In the genomic region with DNA sequence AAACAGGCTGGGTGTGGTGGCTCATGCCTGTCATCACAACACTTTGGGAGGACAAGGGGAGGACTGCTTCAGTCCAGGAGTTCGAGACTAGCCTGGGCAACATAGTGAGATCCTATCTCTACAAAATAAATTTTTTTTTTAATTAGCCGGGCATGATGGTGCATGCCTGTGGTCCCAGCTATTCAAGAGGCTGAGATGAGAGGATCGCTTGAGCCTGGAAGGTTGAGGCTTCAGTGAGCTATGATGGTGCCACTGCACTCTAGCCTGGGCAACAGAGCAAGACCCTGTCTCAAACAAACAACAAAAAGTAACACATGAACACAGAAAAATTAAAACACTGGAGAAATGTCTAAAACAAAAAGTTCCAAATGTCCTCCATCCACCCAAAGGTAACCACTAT, we compare ENCODE assay signal across 19 cellular contexts. TPM values are rescaled to one million over a fixed set of nuclear protein-coding genes. Genes with fewer than 3 reads are reported as not detected.
DNase-seq lines count a peak whose midpoint lies in the region; ATAC-seq and TF ChIP-seq lines count a peak whose summit lies in the region.
"Had no signal": no experiment of that assay in that cellular context is flagged by ENCODE, and none has a peak within 500 bp of the region (broad histone marks: within the 10 kb centered on the region; RNA-seq: fewer than 3 reads in every experiment).

No MANE protein-coding gene starts in this region.

- peaks cover 100% of the 10 kb centered on the region for H4K20me1 ChIP-seq in BLaER1
- H4K20me1 ChIP-seq in SU-DHL-6 (ENCODE audit: low read depth, low read length) = peaks cover 18% of the 10 kb centered on the region; the same call in 1 of the 2 replicates
- H4K20me1 ChIP-seq in hepatocyte (ENCODE audit: insufficient read depth, poor library complexity, severe bottlenecking) = no peaks in the 10 kb centered on the region

- DNase-seq in GM12865 (ENCODE audit: low read depth) = no peak
- no peak for DNase-seq in memory B cell (ENCODE audit: low spot score in 2 of 2)
- no peak for DNase-seq in NCI-H1694 treated with DMSO at 0.1 percent for 48 hours (lab: John Stamatoyannopoulos, UW)
- no peak for DNase-seq in SW480 (ENCODE audit: low spot score)
- no peak for DNase-seq in hepatocyte (ENCODE audit: low spot score)
- DNase-seq: C1 segment of cervical spinal cord, DMS 273 treated with DMSO at 0.1 percent for 48 hours, DND-41, HCEC 1CT, KBM-7, NCI-H1417, NCI-H187 treated with DMSO at 0.1 percent for 48 hours, NCI-H226, NCI-H524 had no signal

- peaks cover 58% of the 10 kb centered on the region for H3K4me1 Mint-ChIP-seq in memory B cell

- ATAC-seq in memory B cell (ENCODE audit: low read depth) = no peak
- ATAC-seq in GM21381 (IDR thresholded peaks at IDR 0.05; ENCODE audit: unreplicated experiment) = no peak
- ATAC-seq: GM23338 had no signal

- WGBS in hepatocyte (ENCODE audit: low lambda C conversion rate, missing lambda C conversion rate) = 91% methylated on average over 3 of the region's 3 CpGs

- H3K9me3 ChIP-seq in BLaER1 = no peaks in the 10 kb centered on the region
- H3K9me3 ChIP-seq in SU-DHL-6 (ENCODE audit: insufficient read depth, low read length) = no peaks in the 10 kb centered on the region
- H3K9me3 ChIP-seq in hepatocyte (ENCODE audit: low read depth) = no peaks in the 10 kb centered on the region

- H2AFZ ChIP-seq in SU-DHL-6 (ENCODE audit: low read depth, low read length, severe bottlenecking) (no peak overlapping the region), hepatocyte (no peak overlapping the region)
- H2AFZ ChIP-seq: GM23338 had no signal

- H3K4me3 ChIP-seq in BLaER1 = no peak overlapping the region
- H3K4me3 ChIP-seq in GM12865 (ENCODE audit: low read depth, low read length) = peak overlapping the region; percentile 57
- peak overlapping the region; percentile 76 for H3K4me3 ChIP-seq in SU-DHL-6 (ENCODE audit: insufficient read depth, low read length, poor library complexity, severe bottlenecking)
- no peak overlapping the region for H3K4me3 ChIP-seq in hepatocyte
- H3K4me3 ChIP-seq: GM23338 had no signal

- no peaks in the 10 kb centered on the region for H3K9me2 ChIP-seq in SU-DHL-6 (replicated peaks; ENCODE audit: insufficient read depth, low read length)
- H3K9me2 ChIP-seq in hepatocyte (replicated peaks; ENCODE audit: insufficient read depth) = no peaks in the 10 kb centered on the region

- no peaks in the 10 kb centered on the region for H3K9me3 Mint-ChIP-seq in memory B cell
- H3K9me3 Mint-ChIP-seq: GM23338; T-helper 1 cell treated with Interleukin-12 subunit alpha and Interleukin-12 subunit beta and Interleukin-4 antibody, amounts not matched to agents 30 μg/mL and 1 μg/mL, for 36 hours had no signal

- no peak for TF ChIP-seq CTCF in GM12865 (IDR thresholded peaks at IDR 0.05; ENCODE audit: insufficient read depth, low read depth, low read length, missing control alignments)
- TF ChIP-seq CTCF in SU-DHL-6 (IDR thresholded peaks at IDR 0.05; ENCODE audit: insufficient read depth, low read length, poor library complexity, severe bottlenecking) = no peak
- TF ChIP-seq CTCF in hepatocyte (IDR thresholded peaks at IDR 0.05; ENCODE audit: poor library complexity) = no peak

- H3K36me3 ChIP-seq in BLaER1 (peaks cover 76% of the 10 kb centered on the region), SU-DHL-6 (ENCODE audit: low read length) (peaks cover 5% of the 10 kb centered on the region; the same call in 1 of the 2 replicates), hepatocyte (replicated peaks; ENCODE audit: insufficient read depth, low read depth) (no peaks in the 10 kb centered on the region)

- H3K27me3 Mint-ChIP-seq in memory B cell = no peaks in the 10 kb centered on the region

- H3K9ac ChIP-seq in BLaER1 = no peak overlapping the region
- H3K9ac ChIP-seq in SU-DHL-6 (ENCODE audit: low read length) = peak overlapping the region; percentile 55

- no peak overlapping the region for H3K27ac ChIP-seq in BLaER1
- H3K27ac ChIP-seq in SU-DHL-6 (ENCODE audit: low read depth, low read length) = peak overlapping the region; percentile 98
- H3K27ac ChIP-seq in hepatocyte = no peak overlapping the region

- peak overlapping the region; percentile 72 for H3K4me3 Mint-ChIP-seq in memory B cell
- H3K4me3 Mint-ChIP-seq: GM23338; T-helper 1 cell treated with Interleukin-12 subunit alpha and Interleukin-12 subunit beta and Interleukin-4 antibody, amounts not matched to agents 30 μg/mL and 1 μg/mL, for 36 hours had no signal

- peaks cover 58% of the 10 kb centered on the region for H3F3A ChIP-seq in SU-DHL-6 (ENCODE audit: insufficient read depth)

- peak overlapping the region; percentile 86 for H3K27ac Mint-ChIP-seq in memory B cell
- H3K27ac Mint-ChIP-seq: GM23338; T-helper 1 cell treated with Interleukin-12 subunit alpha and Interleukin-12 subunit beta and Interleukin-4 antibody, amounts not matched to agents 30 μg/mL and 1 μg/mL, for 36 hours had no signal

- H3K27me3 ChIP-seq in BLaER1 (no peaks in the 10 kb centered on the region), SU-DHL-6 (ENCODE audit: low read length) (no peaks in the 10 kb centered on the region), hepatocyte (no peaks in the 10 kb centered on the region)

- H3K4me1 ChIP-seq in BLaER1 (peaks cover 79% of the 10 kb centered on the region), hepatocyte (ENCODE audit: insufficient read depth) (no peaks in the 10 kb centered on the region)

- H3K4me2 ChIP-seq in BLaER1 = peak overlapping the region; percentile 65
- H3K4me2 ChIP-seq in SU-DHL-6 (ENCODE audit: low read depth, low read length, poor library complexity, severe bottlenecking) = peak overlapping the region; percentile 94
- H3K4me2 ChIP-seq in hepatocyte = no peak overlapping the region
- H3K4me2 ChIP-seq: GM23338 had no signal

- H3K79me2 ChIP-seq in SU-DHL-6 (ENCODE audit: insufficient read depth, low read length) (peaks cover 93% of the 10 kb centered on the region), hepatocyte (no peaks in the 10 kb centered on the region)

- peaks cover 16% of the 10 kb centered on the region for H3K36me3 Mint-ChIP-seq in memory B cell

RNA-seq across cellular contexts. Expression of a gene that starts 22.9 kb away (rescaled TPM):
- total RNA-seq in hepatocyte = 6.5 and 8.4 TPM in 2 replicates
- 2.5 and 4.7 TPM in 2 replicates for polyA plus RNA-seq in hepatocyte

Comparison
In these comparisons a context has a peak if more than half of its experiments do, and no peak if none do; other contexts are left out.
1. H3K4me3 ChIP-seq: peak in GM12865 (single experiment) and SU-DHL-6 (single experiment); none in BLaER1 (single experiment) and hepatocyte (single experiment).